1 cellular context compared by ENCODE assay signal in the genomic region with DNA sequence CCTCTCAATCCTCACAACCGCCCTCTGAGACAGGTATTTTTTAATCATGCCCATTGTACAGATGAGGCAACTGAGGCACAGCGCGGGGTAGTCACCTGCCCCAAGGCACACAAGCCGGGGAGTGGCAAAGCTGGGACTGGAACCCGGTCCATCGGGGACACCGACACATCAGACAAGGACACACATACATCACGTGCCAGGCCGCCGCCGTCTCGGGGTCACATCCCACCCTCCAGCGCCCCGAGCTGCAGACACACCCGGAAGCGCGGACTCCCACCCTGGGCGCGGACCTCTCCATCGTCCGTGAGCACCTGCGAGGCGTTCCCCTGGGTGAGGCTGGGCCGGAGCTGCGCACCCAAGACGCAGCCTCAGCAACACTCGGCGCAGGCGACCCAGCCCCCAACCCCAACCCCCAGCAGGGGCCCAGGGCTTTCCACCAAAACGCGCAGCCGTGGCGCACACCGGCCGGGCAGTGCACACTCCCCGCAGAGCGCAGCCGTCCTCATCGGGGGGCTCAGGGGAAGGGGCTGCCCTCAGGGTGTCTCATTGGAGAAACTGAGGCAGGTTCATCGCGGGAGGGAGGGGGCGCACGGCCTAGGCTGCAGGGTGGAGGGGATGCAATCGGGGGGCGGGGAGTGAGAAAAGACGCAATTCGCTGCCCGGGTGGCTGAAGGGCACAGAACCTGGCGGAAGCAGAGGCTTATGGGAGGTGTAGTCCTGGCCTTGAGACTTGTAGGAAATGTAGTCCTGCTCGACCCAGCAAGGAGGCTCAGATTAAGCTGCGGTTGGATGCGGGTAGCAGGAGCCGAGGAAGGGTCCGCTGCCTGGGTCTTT.
TF ChIP-seq lines count a peak whose summit lies in the region.

No MANE protein-coding gene starts in this region.

TF ChIP-seq in K562, 482 proteins besides CTCF, POLR2A, EP300 and RAD21 (continued from another document and continues in another):
- TF ChIP-seq, protein P1, sequence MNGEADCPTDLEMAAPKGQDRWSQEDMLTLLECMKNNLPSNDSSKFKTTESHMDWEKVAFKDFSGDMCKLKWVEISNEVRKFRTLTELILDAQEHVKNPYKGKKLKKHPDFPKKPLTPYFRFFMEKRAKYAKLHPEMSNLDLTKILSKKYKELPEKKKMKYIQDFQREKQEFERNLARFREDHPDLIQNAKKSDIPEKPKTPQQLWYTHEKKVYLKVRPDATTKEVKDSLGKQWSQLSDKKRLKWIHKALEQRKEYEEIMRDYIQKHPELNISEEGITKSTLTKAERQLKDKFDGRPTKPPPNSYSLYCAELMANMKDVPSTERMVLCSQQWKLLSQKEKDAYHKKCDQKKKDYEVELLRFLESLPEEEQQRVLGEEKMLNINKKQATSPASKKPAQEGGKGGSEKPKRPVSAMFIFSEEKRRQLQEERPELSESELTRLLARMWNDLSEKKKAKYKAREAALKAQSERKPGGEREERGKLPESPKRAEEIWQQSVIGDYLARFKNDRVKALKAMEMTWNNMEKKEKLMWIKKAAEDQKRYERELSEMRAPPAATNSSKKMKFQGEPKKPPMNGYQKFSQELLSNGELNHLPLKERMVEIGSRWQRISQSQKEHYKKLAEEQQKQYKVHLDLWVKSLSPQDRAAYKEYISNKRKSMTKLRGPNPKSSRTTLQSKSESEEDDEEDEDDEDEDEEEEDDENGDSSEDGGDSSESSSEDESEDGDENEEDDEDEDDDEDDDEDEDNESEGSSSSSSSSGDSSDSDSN (IDR thresholded peaks at IDR 0.05; ENCODE audit: borderline replicate concordance in 1 of 2, low read depth in 2 of 2, low read length in 2 of 2), result no peak
- TF ChIP-seq ZNF644 (tag; IDR thresholded peaks at IDR 0.05; ENCODE audit: low read depth) (no peak), ELF4 (CRISPR knock-in tag; IDR thresholded peaks at IDR 0.05) (no peak), DNMT1 (IDR thresholded peaks at IDR 0.05) (no peak), JUN (IDR thresholded peaks at IDR 0.05; ENCODE audit: borderline replicate concordance, low read depth, low read length) (no peak), JUN (CRISPR knock-in tag; IDR thresholded peaks at IDR 0.05; ENCODE audit: borderline replicate concordance) (no peak), RBM15 (IDR thresholded peaks at IDR 0.05; ENCODE audit: insufficient read depth, low read length) (no peak), ZNF766 (CRISPR knock-in tag; conservative IDR thresholded peaks at IDR 0.05) (no peak), MAFG (tag; conservative IDR thresholded peaks at IDR 0.05) (no peak), XRCC5 (IDR thresholded peaks at IDR 0.05; ENCODE audit: low read depth, low read length) (no peak), ZNF57 (CRISPR knock-in tag; IDR thresholded peaks at IDR 0.05) (no peak), MTA1 (IDR thresholded peaks at IDR 0.05; ENCODE audit: borderline replicate concordance) (no peak), GTF2E2 (tag; IDR thresholded peaks at IDR 0.05) (no peak), POLR3G (IDR thresholded peaks at IDR 0.05; ENCODE audit: extremely low read depth, insufficient read length, insufficient replicate concordance) (no peak), BCOR (IDR thresholded peaks at IDR 0.05) (peak; percentile 94), POU5F1 (IDR thresholded peaks at IDR 0.05; ENCODE audit: borderline replicate concordance, low read depth, low read length, partially characterized antibody) (no peak), HNRNPH1 (optimal IDR thresholded peaks at IDR 0.05; ENCODE audit: low read depth, low read length) (no peak), RBBP5 (IDR thresholded peaks at IDR 0.05; ENCODE audit: borderline replicate concordance, insufficient read depth, low read length, poor library complexity, severe bottlenecking) (no peak), XRCC4 (IDR thresholded peaks at IDR 0.05; ENCODE audit: extremely low read depth, insufficient read depth, insufficient read length) (no peak), MTA2 (IDR thresholded peaks at IDR 0.05; ENCODE audit: low read depth) (no peak), POLR2AphosphoS5 (IDR thresholded peaks at IDR 0.05; ENCODE audit: control insufficient read depth, insufficient read depth, low read depth, low read length) (no peak), GTF2F1 (IDR thresholded peaks at IDR 0.05; ENCODE audit: low read depth, low read length) (no peak), ZNF551 (CRISPR knock-in tag; IDR thresholded peaks at IDR 0.05) (no peak), SNIP1 (IDR thresholded peaks at IDR 0.05; ENCODE audit: low read depth) (no peak), NELFE (IDR thresholded peaks at IDR 0.05; ENCODE audit: insufficient read depth, insufficient read length) (no peak), SP2 (IDR thresholded peaks at IDR 0.05; ENCODE audit: extremely low read depth, low read depth, low read length, poor library complexity, severe bottlenecking) (no peak), PURB (CRISPR knock-in tag; IDR thresholded peaks at IDR 0.05; ENCODE audit: low read depth) (no peak), TFAM (CRISPR knock-in tag; conservative IDR thresholded peaks at IDR 0.05) (no peak), RBM25 (IDR thresholded peaks at IDR 0.05; ENCODE audit: low read depth, low read length, severe bottlenecking) (peak; percentile 87), RHOXF2B (CRISPR knock-in tag; conservative IDR thresholded peaks at IDR 0.05) (no peak), NCOA6 (IDR thresholded peaks at IDR 0.05) (no peak), ZNF133 (CRISPR knock-in tag; IDR thresholded peaks at IDR 0.05) (no peak)
- TF ChIP-seq, protein P2, sequence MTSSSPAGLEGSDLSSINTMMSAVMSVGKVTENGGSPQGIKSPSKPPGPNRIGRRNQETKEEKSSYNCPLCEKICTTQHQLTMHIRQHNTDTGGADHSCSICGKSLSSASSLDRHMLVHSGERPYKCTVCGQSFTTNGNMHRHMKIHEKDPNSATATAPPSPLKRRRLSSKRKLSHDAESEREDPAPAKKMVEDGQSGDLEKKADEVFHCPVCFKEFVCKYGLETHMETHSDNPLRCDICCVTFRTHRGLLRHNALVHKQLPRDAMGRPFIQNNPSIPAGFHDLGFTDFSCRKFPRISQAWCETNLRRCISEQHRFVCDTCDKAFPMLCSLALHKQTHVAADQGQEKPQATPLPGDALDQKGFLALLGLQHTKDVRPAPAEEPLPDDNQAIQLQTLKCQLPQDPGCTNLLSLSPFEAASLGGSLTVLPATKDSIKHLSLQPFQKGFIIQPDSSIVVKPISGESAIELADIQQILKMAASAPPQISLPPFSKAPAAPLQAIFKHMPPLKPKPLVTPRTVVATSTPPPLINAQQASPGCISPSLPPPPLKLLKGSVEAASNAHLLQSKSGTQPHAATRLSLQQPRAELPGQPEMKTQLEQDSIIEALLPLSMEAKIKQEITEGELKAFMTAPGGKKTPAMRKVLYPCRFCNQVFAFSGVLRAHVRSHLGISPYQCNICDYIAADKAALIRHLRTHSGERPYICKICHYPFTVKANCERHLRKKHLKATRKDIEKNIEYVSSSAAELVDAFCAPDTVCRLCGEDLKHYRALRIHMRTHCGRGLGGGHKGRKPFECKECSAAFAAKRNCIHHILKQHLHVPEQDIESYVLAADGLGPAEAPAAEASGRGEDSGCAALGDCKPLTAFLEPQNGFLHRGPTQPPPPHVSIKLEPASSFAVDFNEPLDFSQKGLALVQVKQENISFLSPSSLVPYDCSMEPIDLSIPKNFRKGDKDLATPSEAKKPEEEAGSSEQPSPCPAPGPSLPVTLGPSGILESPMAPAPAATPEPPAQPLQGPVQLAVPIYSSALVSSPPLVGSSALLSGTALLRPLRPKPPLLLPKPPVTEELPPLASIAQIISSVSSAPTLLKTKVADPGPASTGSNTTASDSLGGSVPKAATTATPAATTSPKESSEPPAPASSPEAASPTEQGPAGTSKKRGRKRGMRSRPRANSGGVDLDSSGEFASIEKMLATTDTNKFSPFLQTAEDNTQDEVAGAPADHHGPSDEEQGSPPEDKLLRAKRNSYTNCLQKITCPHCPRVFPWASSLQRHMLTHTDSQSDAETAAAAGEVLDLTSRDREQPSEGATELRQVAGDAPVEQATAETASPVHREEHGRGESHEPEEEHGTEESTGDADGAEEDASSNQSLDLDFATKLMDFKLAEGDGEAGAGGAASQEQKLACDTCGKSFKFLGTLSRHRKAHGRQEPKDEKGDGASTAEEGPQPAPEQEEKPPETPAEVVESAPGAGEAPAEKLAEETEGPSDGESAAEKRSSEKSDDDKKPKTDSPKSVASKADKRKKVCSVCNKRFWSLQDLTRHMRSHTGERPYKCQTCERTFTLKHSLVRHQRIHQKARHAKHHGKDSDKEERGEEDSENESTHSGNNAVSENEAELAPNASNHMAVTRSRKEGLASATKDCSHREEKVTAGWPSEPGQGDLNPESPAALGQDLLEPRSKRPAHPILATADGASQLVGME (CRISPR knock-in tag; IDR thresholded peaks at IDR 0.05), result 0 out of 2 replicates have a peak, but pooled peaks have one; percentile 71
- TF ChIP-seq, protein P3, sequence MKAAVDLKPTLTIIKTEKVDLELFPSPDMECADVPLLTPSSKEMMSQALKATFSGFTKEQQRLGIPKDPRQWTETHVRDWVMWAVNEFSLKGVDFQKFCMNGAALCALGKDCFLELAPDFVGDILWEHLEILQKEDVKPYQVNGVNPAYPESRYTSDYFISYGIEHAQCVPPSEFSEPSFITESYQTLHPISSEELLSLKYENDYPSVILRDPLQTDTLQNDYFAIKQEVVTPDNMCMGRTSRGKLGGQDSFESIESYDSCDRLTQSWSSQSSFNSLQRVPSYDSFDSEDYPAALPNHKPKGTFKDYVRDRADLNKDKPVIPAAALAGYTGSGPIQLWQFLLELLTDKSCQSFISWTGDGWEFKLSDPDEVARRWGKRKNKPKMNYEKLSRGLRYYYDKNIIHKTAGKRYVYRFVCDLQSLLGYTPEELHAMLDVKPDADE (conservative IDR thresholded peaks at IDR 0.05; ENCODE audit: control insufficient read depth, low read depth, low read length), result peak; percentile 76
- TF ChIP-seq, protein P4, sequence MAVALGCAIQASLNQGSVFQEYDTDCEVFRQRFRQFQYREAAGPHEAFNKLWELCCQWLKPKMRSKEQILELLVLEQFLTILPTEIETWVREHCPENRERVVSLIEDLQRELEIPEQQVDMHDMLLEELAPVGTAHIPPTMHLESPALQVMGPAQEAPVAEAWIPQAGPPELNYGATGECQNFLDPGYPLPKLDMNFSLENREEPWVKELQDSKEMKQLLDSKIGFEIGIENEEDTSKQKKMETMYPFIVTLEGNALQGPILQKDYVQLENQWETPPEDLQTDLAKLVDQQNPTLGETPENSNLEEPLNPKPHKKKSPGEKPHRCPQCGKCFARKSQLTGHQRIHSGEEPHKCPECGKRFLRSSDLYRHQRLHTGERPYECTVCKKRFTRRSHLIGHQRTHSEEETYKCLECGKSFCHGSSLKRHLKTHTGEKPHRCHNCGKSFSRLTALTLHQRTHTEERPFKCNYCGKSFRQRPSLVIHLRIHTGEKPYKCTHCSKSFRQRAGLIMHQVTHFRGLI (CRISPR knock-in tag; IDR thresholded peaks at IDR 0.05), result no peak
- TF ChIP-seq, protein P5, sequence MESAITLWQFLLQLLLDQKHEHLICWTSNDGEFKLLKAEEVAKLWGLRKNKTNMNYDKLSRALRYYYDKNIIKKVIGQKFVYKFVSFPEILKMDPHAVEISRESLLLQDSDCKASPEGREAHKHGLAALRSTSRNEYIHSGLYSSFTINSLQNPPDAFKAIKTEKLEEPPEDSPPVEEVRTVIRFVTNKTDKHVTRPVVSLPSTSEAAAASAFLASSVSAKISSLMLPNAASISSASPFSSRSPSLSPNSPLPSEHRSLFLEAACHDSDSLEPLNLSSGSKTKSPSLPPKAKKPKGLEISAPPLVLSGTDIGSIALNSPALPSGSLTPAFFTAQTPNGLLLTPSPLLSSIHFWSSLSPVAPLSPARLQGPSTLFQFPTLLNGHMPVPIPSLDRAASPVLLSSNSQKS (CRISPR knock-in tag; IDR thresholded peaks at IDR 0.05), result no peak
- TF ChIP-seq, protein P6, sequence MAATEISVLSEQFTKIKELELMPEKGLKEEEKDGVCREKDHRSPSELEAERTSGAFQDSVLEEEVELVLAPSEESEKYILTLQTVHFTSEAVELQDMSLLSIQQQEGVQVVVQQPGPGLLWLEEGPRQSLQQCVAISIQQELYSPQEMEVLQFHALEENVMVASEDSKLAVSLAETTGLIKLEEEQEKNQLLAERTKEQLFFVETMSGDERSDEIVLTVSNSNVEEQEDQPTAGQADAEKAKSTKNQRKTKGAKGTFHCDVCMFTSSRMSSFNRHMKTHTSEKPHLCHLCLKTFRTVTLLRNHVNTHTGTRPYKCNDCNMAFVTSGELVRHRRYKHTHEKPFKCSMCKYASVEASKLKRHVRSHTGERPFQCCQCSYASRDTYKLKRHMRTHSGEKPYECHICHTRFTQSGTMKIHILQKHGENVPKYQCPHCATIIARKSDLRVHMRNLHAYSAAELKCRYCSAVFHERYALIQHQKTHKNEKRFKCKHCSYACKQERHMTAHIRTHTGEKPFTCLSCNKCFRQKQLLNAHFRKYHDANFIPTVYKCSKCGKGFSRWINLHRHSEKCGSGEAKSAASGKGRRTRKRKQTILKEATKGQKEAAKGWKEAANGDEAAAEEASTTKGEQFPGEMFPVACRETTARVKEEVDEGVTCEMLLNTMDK (IDR thresholded peaks at IDR 0.05; ENCODE audit: borderline replicate concordance, insufficient read depth, low read depth, low read length, poor library complexity, severe bottlenecking), result no peak
- TF ChIP-seq, protein P7, sequence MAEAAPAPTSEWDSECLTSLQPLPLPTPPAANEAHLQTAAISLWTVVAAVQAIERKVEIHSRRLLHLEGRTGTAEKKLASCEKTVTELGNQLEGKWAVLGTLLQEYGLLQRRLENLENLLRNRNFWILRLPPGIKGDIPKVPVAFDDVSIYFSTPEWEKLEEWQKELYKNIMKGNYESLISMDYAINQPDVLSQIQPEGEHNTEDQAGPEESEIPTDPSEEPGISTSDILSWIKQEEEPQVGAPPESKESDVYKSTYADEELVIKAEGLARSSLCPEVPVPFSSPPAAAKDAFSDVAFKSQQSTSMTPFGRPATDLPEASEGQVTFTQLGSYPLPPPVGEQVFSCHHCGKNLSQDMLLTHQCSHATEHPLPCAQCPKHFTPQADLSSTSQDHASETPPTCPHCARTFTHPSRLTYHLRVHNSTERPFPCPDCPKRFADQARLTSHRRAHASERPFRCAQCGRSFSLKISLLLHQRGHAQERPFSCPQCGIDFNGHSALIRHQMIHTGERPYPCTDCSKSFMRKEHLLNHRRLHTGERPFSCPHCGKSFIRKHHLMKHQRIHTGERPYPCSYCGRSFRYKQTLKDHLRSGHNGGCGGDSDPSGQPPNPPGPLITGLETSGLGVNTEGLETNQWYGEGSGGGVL (CRISPR knock-in tag; IDR thresholded peaks at IDR 0.05), result no peak
